In the genomic region with DNA sequence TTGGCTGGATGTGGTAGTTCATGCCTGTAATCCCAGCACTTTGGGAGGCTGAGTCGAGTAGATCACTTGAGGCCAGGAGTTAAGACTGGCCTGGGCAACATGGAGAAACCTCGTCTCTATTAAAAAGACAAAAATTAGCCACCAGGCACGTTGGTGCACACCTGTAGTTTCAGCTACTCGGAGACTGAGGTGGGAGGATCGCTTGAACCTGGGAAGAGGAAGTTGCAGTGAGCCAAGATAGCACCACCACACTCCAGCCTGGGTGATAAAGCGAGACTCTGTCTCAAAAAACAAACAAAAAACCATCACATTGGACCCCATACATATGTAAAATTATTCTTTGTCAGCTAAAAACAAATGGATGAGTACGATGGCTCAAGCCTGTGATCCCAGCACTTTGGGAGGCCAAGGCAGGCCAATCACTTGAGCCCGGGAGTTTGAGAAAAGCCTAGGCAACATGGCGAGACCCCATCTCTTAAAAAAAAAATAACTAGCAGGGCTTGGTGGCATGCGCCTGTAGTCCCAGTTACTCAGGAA, we compare ENCODE assay signal across 16 cellular contexts.
"Had no signal": no experiment of that assay in that cellular context is flagged by ENCODE, and none has a peak within 500 bp of the region (broad histone marks: within the 10 kb centered on the region; RNA-seq: fewer than 3 reads in every experiment).

No MANE protein-coding gene starts in this region.

- H3K9me3 ChIP-seq: esophagus squamous epithelium, suprapubic skin had no signal

- ATAC-seq: activated CD4-positive, CD25-positive, alpha-beta regulatory T cell treated with anti-CD3 and anti-CD28 coated beads, Interleukin-2, amount 50 U/mL, for 24 hours; activated CD8-positive, alpha-beta T cell treated with anti-CD3 and anti-CD28 coated beads, Interleukin-2, amount 10 ng/mL, durations not matched to agents 7 days and 5 days; left lobe of liver had no signal

- H3K4me3 ChIP-seq: esophagus squamous epithelium, suprapubic skin had no signal

- H3K27ac ChIP-seq: brain microvascular endothelial cell had no signal

- H3K36me3 ChIP-seq: brain microvascular endothelial cell, suprapubic skin had no signal

- H3K27me3 ChIP-seq: brain microvascular endothelial cell, esophagus squamous epithelium, suprapubic skin had no signal

- DNase-seq: activated CD4-positive, alpha-beta T cell treated with anti-CD3 and anti-CD28 coated beads, Interleukin-2, amount 10 ng/mL, durations not matched to agents 7 days and 5 days; activated CD8-positive, alpha-beta T cell treated with anti-CD3 and anti-CD28 coated beads, Interleukin-2, amount 10 ng/mL, durations not matched to agents 7 days and 5 days; activated naive CD4-positive, alpha-beta T cell treated with anti-CD3 and anti-CD28 coated beads for 36 hours; activated T-cell treated with anti-CD3 and anti-CD28 coated beads, Interleukin-2, amount 50 U/mL, for 24 hours; brain microvascular endothelial cell; cortex of kidney; esophagus squamous epithelium; mammary epithelial cell; midbrain; stimulated activated CD4-positive, alpha-beta T cell treated with anti-CD3 and anti-CD28 coated beads, Interleukin-12 subunit alpha, Interleukin-12 subunit beta, amount 100 ng/mL, for 4 hours; stimulated activated CD4-positive, alpha-beta T cell treated with anti-CD3 and anti-CD28 coated beads, Interleukin-1b, Interleukin-23, amount 100 ng/mL, for 48 hours; stimulated activated CD8-positive, alpha-beta memory T cell treated with anti-CD3 and anti-CD28 coated beads, Interleukin-4, amount 100 ng/mL, for 48 hours; stimulated activated naive CD4-positive, alpha-beta T cell treated with Interleukin-2 at 50 U/mL for 16 hours had no signal
